In genomic region chr1:11473635-11474034, GRCh38 we compare ENCODE assay signal across 11 cellular contexts. TPM values are rescaled to one million over a fixed set of nuclear protein-coding genes. Genes with fewer than 3 reads are reported as not detected.
DNase-seq lines count a peak whose midpoint lies in the region; ATAC-seq and TF ChIP-seq lines count a peak whose summit lies in the region.
"Had no signal": no experiment of that assay in that cellular context is flagged by ENCODE, and none has a peak within 500 bp of the region (broad histone marks: within the 10 kb centered on the region; RNA-seq: fewer than 3 reads in every experiment).

No MANE protein-coding gene starts in this region.

- H3K36me3 Mint-ChIP-seq in activated CD8-positive, alpha-beta memory T cell treated with anti-CD3 and anti-CD28 coated beads, Interleukin-2, amount 10 ng/mL, durations not matched to agents 7 days and 5 days, result no peaks in the 10 kb centered on the region
- H3K36me3 Mint-ChIP-seq in osteocyte (ENCODE audit: unreplicated experiment), result no peaks in the 10 kb centered on the region
- no peaks in the 10 kb centered on the region for H3K36me3 Mint-ChIP-seq in T-helper 17 cell (ENCODE audit: low read depth)

- H3K4me3 ChIP-seq in NB4 (ENCODE audit: low read depth, low read length), result no peak overlapping the region
- no peak overlapping the region for H3K4me3 ChIP-seq in osteoblast (ENCODE audit: insufficient read depth, low read length)

- H3K27ac ChIP-seq in osteoblast (ENCODE audit: low read depth, low read length), result no peak overlapping the region
- H3K27ac ChIP-seq: KMS-11 had no signal

- H3K4me3 Mint-ChIP-seq in activated CD8-positive, alpha-beta memory T cell treated with anti-CD3 and anti-CD28 coated beads, Interleukin-2, amount 10 ng/mL, durations not matched to agents 7 days and 5 days, result no peak overlapping the region
- no peak overlapping the region for H3K4me3 Mint-ChIP-seq in osteocyte (ENCODE audit: unreplicated experiment)
- H3K4me3 Mint-ChIP-seq in T-helper 17 cell, result no peak overlapping the region

- DNase-seq in activated CD8-positive, alpha-beta memory T cell treated with anti-CD3 and anti-CD28 coated beads, Interleukin-2, amount 10 ng/mL, durations not matched to agents 7 days and 5 days, result peak; percentile 48
- DNase-seq in activated CD8-positive, alpha-beta memory T cell treated with anti-CD3 and anti-CD28 coated beads, Interleukin-2, amount 50 U/mL, for 48 hours, result no peak
- DNase-seq in NB4 (ENCODE audit: low read depth) (peak; percentile 47), osteoblast (ENCODE audit: insufficient read length, low spot score, missing footprints) (peak; percentile 88), osteocyte (ENCODE audit: extremely low spot score, unreplicated experiment) (no peak), T-helper 17 cell (no peak)
- DNase-seq in central memory CD4-positive, alpha-beta T cell, result peak; percentile 9
- DNase-seq: activated CD8-positive, alpha-beta memory T cell treated with anti-CD3 and anti-CD28 coated beads, Interleukin-2, amount 50 U/mL, for 4 hours; BE2C had no signal

- peaks cover 22% of the 10 kb centered on the region for H3K27me3 Mint-ChIP-seq in activated CD8-positive, alpha-beta memory T cell treated with anti-CD3 and anti-CD28 coated beads, Interleukin-2, amount 10 ng/mL, durations not matched to agents 7 days and 5 days
- H3K27me3 Mint-ChIP-seq in osteocyte (ENCODE audit: unreplicated experiment) (peaks cover 10% of the 10 kb centered on the region), T-helper 17 cell (peaks cover 36% of the 10 kb centered on the region)

- no peak for ATAC-seq in activated CD8-positive, alpha-beta memory T cell treated with anti-CD3 and anti-CD28 coated beads, Interleukin-2, amount 10 ng/mL, durations not matched to agents 7 days and 5 days
- ATAC-seq in HG03045 (IDR thresholded peaks at IDR 0.05; ENCODE audit: unreplicated experiment), result no peak
- no peak for ATAC-seq in T-helper 17 cell

- H4K20me1 ChIP-seq in osteoblast (ENCODE audit: insufficient read depth, low read length), result no peaks in the 10 kb centered on the region

- no peak overlapping the region for H3K27ac Mint-ChIP-seq in activated CD8-positive, alpha-beta memory T cell treated with anti-CD3 and anti-CD28 coated beads, Interleukin-2, amount 10 ng/mL, durations not matched to agents 7 days and 5 days
- H3K27ac Mint-ChIP-seq in osteocyte (ENCODE audit: unreplicated experiment) (no peak overlapping the region), T-helper 17 cell (no peak overlapping the region)

- TF ChIP-seq CTCF in NB4 (IDR thresholded peaks at IDR 0.05; ENCODE audit: low read depth, low read length) (no peak), osteoblast (IDR thresholded peaks at IDR 0.05; ENCODE audit: extremely low read depth, low read depth, low read length) (no peak), osteocyte (IDR thresholded peaks at IDR 0.05) (no peak)

- H3K9me3 Mint-ChIP-seq in activated CD8-positive, alpha-beta memory T cell treated with anti-CD3 and anti-CD28 coated beads, Interleukin-2, amount 10 ng/mL, durations not matched to agents 7 days and 5 days (ENCODE audit: low read depth), result no peaks in the 10 kb centered on the region
- H3K9me3 Mint-ChIP-seq in osteocyte (ENCODE audit: unreplicated experiment), result no peaks in the 10 kb centered on the region

- peaks cover 4% of the 10 kb centered on the region for H3K27me3 ChIP-seq in osteoblast (ENCODE audit: insufficient read depth, low read length)
- H3K27me3 ChIP-seq: BE2C had no signal

- H3K4me1 ChIP-seq in osteoblast (ENCODE audit: insufficient read depth, low read length), result no peaks in the 10 kb centered on the region

- TF ChIP-seq POLR2A in NB4 (IDR thresholded peaks at IDR 0.05; ENCODE audit: extremely low read depth, insufficient read length), result no peak

- no peaks in the 10 kb centered on the region for H3K4me1 Mint-ChIP-seq in activated CD8-positive, alpha-beta memory T cell treated with anti-CD3 and anti-CD28 coated beads, Interleukin-2, amount 10 ng/mL, durations not matched to agents 7 days and 5 days
- no peaks in the 10 kb centered on the region for H3K4me1 Mint-ChIP-seq in osteocyte (ENCODE audit: unreplicated experiment)
- H3K4me1 Mint-ChIP-seq in T-helper 17 cell, result no peaks in the 10 kb centered on the region

- no peaks in the 10 kb centered on the region for H3K79me2 ChIP-seq in osteoblast (ENCODE audit: insufficient read depth, low read length)

- no peaks in the 10 kb centered on the region for H3K36me3 ChIP-seq in osteoblast (ENCODE audit: insufficient read depth, low read length)
- H3K36me3 ChIP-seq: BE2C had no signal

- no peak overlapping the region for H2AFZ ChIP-seq in osteoblast (ENCODE audit: low read length)

- H3K4me2 ChIP-seq in osteoblast (ENCODE audit: insufficient read depth, low read length), result no peak overlapping the region
- H3K4me2 ChIP-seq: KMS-11 had no signal

- CTCF ChIA-PET in activated CD8-positive, alpha-beta memory T cell treated with anti-CD3 and anti-CD28 coated beads, Interleukin-2, amount 10 ng/mL, durations not matched to agents 7 days and 5 days (lab: Charles Lee), result no interaction called here

- H3K9me3 ChIP-seq in osteoblast (ENCODE audit: low read depth, low read length), result no peaks in the 10 kb centered on the region
- no peaks in the 10 kb centered on the region for H3K9me3 ChIP-seq in T-helper 17 cell (ENCODE audit: control insufficient read depth, low read length, poor library complexity, severe bottlenecking)
- H3K9me3 ChIP-seq: BE2C had no signal

RNA-seq across cellular contexts. Expression of gene DISP3, which starts 5.3 kb away (rescaled TPM):
- under 1 TPM; 0.35 to 0.54 TPM for total RNA-seq in activated CD8-positive, alpha-beta memory T cell treated with anti-CD3 and anti-CD28 coated beads, Interleukin-2, amount 10 ng/mL, durations not matched to agents 7 days and 5 days
- total RNA-seq in osteoblast (under 0.01 TPM in 2 replicates), osteocyte (0.21 and 0.43 TPM in 2 replicates), T-helper 17 cell (1 to 10 TPM in 1 of 2 donors, under 1 TPM in 1; 0.70 to 1.1 TPM)

Comparison
In these comparisons a context has a peak if more than half of its experiments do, and no peak if none do; other contexts are left out.
1. DNase-seq: peak in activated CD8-positive, alpha-beta memory T cell treated with anti-CD3 and anti-CD28 coated beads, Interleukin-2, amount 10 ng/mL, durations not matched to agents 7 days and 5 days (single experiment), NB4 (single experiment), central memory CD4-positive, alpha-beta T cell (single experiment) and osteoblast (single experiment); none in activated CD8-positive, alpha-beta memory T cell treated with anti-CD3 and anti-CD28 coated beads, Interleukin-2, amount 50 U/mL, for 48 hours (single experiment), osteocyte (single experiment) and T-helper 17 cell (0 of 3).